ENCODE assay signal across 15 cellular contexts in genomic region chr11:125348141-125348651, GRCh38.
A peak's percentile ranks its signal among the peaks of the same experiment; 100 is the strongest.
DNase-seq lines count a peak whose midpoint lies in the region; ATAC-seq, FAIRE-seq and TF ChIP-seq lines count a peak whose summit lies in the region.
"Had no signal": no experiment of that assay in that cellular context is flagged by ENCODE, and none has a peak within 500 bp of the region (broad histone marks: within the 10 kb centered on the region; RNA-seq: fewer than 3 reads in every experiment).

No MANE protein-coding gene starts in this region.

- ATAC-seq in GM21367 (IDR thresholded peaks at IDR 0.05; ENCODE audit: unreplicated experiment) (no peak), HG02852 (IDR thresholded peaks at IDR 0.05; ENCODE audit: unreplicated experiment) (no peak)

- no peak overlapping the region for H3K14ac ChIP-seq in neuronal stem cell (ENCODE audit: low read length)

- no peak overlapping the region for H4K8ac ChIP-seq in neuronal stem cell (ENCODE audit: low read depth, low read length)

- no peak for TF ChIP-seq POLR2A in GM12891 (IDR thresholded peaks at IDR 0.05; ENCODE audit: low read depth, low read length)

- FAIRE-seq in GM12891 (lab: Jason Lieb, UNC): no peak
- FAIRE-seq: A549 had no signal

- H3K9me3 Mint-ChIP-seq in endodermal cell: no peaks in the 10 kb centered on the region
- H3K9me3 Mint-ChIP-seq: activated CD4-positive, alpha-beta memory T cell treated with anti-CD3 and anti-CD28 coated beads, Interleukin-2, amount 10 ng/mL, durations not matched to agents 7 days and 5 days had no signal

- peak overlapping the region; percentile 91 for H2BK5ac ChIP-seq in neuronal stem cell (ENCODE audit: low read length)

- peak overlapping the region; percentile 87 for H3K27ac ChIP-seq in endodermal cell (ENCODE audit: low read depth, low read length)
- H3K27ac ChIP-seq in neuronal stem cell (replicated peaks; ENCODE audit: low read length): peak overlapping the region; percentile 98
- H3K27ac ChIP-seq: A549, HL-60 had no signal

- peak overlapping the region; percentile 51 for H2AK5ac ChIP-seq in neuronal stem cell (ENCODE audit: low read depth, low read length)

- WGBS in endodermal cell (ENCODE audit: insufficient coverage in 1 of 2, insufficient read length in 1 of 2), 2 experiments: 54 to 79% methylated on average over 7 to 13 of the region's 13 CpGs
- no CpG with 5 or more reads among the region's 13 CpGs for WGBS in neuronal stem cell (ENCODE audit: extremely low coverage in 2 of 2, insufficient read length in 2 of 2, insufficient replicate concordance in 1 of 2), 2 donors

- H3K4ac ChIP-seq in neuronal stem cell (ENCODE audit: low read length): no peak overlapping the region

- no peak overlapping the region for H2BK15ac ChIP-seq in neuronal stem cell (ENCODE audit: low read length)

- H3K36me3 Mint-ChIP-seq in endodermal cell (ENCODE audit: low read depth): no peaks in the 10 kb centered on the region

- no peak overlapping the region for H3K4me3 Mint-ChIP-seq in endodermal cell
- H3K4me3 Mint-ChIP-seq: activated CD4-positive, alpha-beta memory T cell treated with anti-CD3 and anti-CD28 coated beads, Interleukin-2, amount 10 ng/mL, durations not matched to agents 7 days and 5 days had no signal

- peak overlapping the region; percentile 32 for H3K4me2 ChIP-seq in neuronal stem cell (ENCODE audit: insufficient read depth, low read length, poor library complexity, severe bottlenecking)
- H3K4me2 ChIP-seq: A549 had no signal

- peak overlapping the region; percentile 93 for H2BK120ac ChIP-seq in neuronal stem cell (ENCODE audit: low read depth, low read length)

- no peaks in the 10 kb centered on the region for H3K9me3 ChIP-seq in endodermal cell (ENCODE audit: control insufficient read depth, low read length)
- H3K9me3 ChIP-seq in neuronal stem cell (replicated peaks in 1 of 2; ENCODE audit: control insufficient read depth in 2 of 2, insufficient read depth in 1 of 2, low read depth in 1 of 2, low read length in 2 of 2): no peaks in the 10 kb centered on the region
- H3K9me3 ChIP-seq: A549, BE2C, Caco-2, mucosa of descending colon had no signal

- H4K91ac ChIP-seq in neuronal stem cell (ENCODE audit: low read depth, low read length, poor library complexity): no peak overlapping the region

- peak overlapping the region; percentile 83 for H3K18ac ChIP-seq in neuronal stem cell (ENCODE audit: low read length)

- H3K23ac ChIP-seq in neuronal stem cell (ENCODE audit: low read depth, low read length, poor library complexity): no peak overlapping the region

- H3K36me3 ChIP-seq in endodermal cell (ENCODE audit: control insufficient read depth, insufficient read depth, low read length) (no peaks in the 10 kb centered on the region), neuronal stem cell (replicated peaks in 1 of 2; ENCODE audit: control insufficient read depth in 2 of 2, insufficient read depth in 2 of 2, low read length in 2 of 2) (peaks cover 3 to 26% of the 10 kb centered on the region in 2 donors)
- H3K36me3 ChIP-seq: BE2C had no signal

- H2AFZ ChIP-seq in neuronal stem cell (ENCODE audit: low read length): no peak overlapping the region

- no peak overlapping the region for H3K9ac ChIP-seq in endodermal cell (ENCODE audit: extremely low read depth, low read length, poor library complexity, severe bottlenecking)
- H3K9ac ChIP-seq in neuronal stem cell (ENCODE audit: low read depth, low read length, poor library complexity): no peak overlapping the region

- H3K4me3 ChIP-seq in endodermal cell (ENCODE audit: low read length): no peak overlapping the region
- H3K4me3 ChIP-seq in neuronal stem cell (ENCODE audit: low read length in 2 of 2): no peak overlapping the region
- H3K4me3 ChIP-seq: A549, mucosa of descending colon had no signal

- DNase-seq in ELF-1 (ENCODE audit: low read depth, low spot score) (peak; percentile 67), RPMI7951 (ENCODE audit: low read depth) (peak; percentile 9), endodermal cell (no peak), neuronal stem cell (ENCODE audit: low spot score) (peak; percentile 96), GM19240 (ENCODE audit: insufficient read length, low spot score) (no peak), GM12891 (ENCODE audit: insufficient read length, low spot score) (no peak)
- DNase-seq: NCI-H1694 had no signal

- no peak for TF ChIP-seq CTCF in endodermal cell (conservative IDR thresholded peaks at IDR 0.05)

- H3K4me1 ChIP-seq in endodermal cell (ENCODE audit: control insufficient read depth, insufficient read depth, low read length): peaks cover 3% of the 10 kb centered on the region
- H3K4me1 ChIP-seq in neuronal stem cell (ENCODE audit: control insufficient read depth in 2 of 2, insufficient read depth in 1 of 2, low read depth in 1 of 2, low read length in 2 of 2): peaks cover 59 to 61% of the 10 kb centered on the region in 2 donors
- H3K4me1 ChIP-seq: A549, BE2C, Caco-2 had no signal

- peaks cover 19% of the 10 kb centered on the region for H3K27me3 Mint-ChIP-seq in endodermal cell (ENCODE audit: insufficient read depth)

- no peaks in the 10 kb centered on the region for H3K79me1 ChIP-seq in neuronal stem cell (ENCODE audit: low read depth, low read length)

- peaks cover 6% of the 10 kb centered on the region for H3K27me3 ChIP-seq in endodermal cell (ENCODE audit: control insufficient read depth, insufficient read depth, low read length, poor library complexity, severe bottlenecking)
- no peaks in the 10 kb centered on the region for H3K27me3 ChIP-seq in neuronal stem cell (ENCODE audit: control insufficient read depth in 3 of 3, insufficient read depth in 3 of 3, low read depth in 1 of 3, low read length in 3 of 3)

- peak overlapping the region; percentile 80 for H2BK12ac ChIP-seq in neuronal stem cell (ENCODE audit: low read length)

- H3K27ac Mint-ChIP-seq in endodermal cell: no peak overlapping the region
- H3K27ac Mint-ChIP-seq: activated CD4-positive, alpha-beta memory T cell treated with anti-CD3 and anti-CD28 coated beads, Interleukin-2, amount 10 ng/mL, durations not matched to agents 7 days and 5 days had no signal

- peaks cover 34% of the 10 kb centered on the region for H3K4me1 Mint-ChIP-seq in endodermal cell
- H3K4me1 Mint-ChIP-seq: activated CD4-positive, alpha-beta memory T cell treated with anti-CD3 and anti-CD28 coated beads, Interleukin-2, amount 10 ng/mL, durations not matched to agents 7 days and 5 days had no signal

TF ChIP-seq in GM12891, 5 proteins besides CTCF, POLR2A, EP300 and RAD21:
- no peak for TF ChIP-seq POU2F2 (IDR thresholded peaks at IDR 0.05; ENCODE audit: low read depth, low read length)
TF ChIP-seq in GM12891: peak in this region for 0.

Comparison
In these comparisons a context has a peak if more than half of its experiments do, and no peak if none do; other contexts are left out.
1. DNase-seq: peak in ELF-1 (single experiment), RPMI7951 (single experiment) and neuronal stem cell (single experiment); none in endodermal cell (single experiment), GM19240 (single experiment) and GM12891 (single experiment).